19 cellular contexts compared by ENCODE assay signal in the genomic region with DNA sequence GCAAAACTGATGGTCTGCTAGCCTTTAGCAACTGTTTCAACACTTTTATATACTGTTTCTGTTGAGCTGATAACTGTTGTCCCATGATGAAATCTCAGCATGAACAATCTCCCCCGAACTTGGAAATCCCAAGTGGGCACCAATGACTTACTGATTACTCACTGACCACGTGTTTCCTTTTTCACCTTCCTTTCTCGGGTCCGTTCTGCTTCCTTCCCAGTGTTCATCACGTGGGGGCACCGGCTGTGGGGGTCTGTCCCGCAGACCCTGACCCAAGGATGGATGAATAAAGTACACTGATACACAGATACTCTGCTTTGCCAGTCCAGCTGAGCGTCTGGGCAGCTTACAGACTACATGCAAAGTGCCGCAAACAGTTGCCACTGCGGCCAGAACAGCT. TPM values are rescaled to one million over a fixed set of nuclear protein-coding genes. Genes with fewer than 3 reads are reported as not detected.
A peak's percentile ranks its signal among the peaks of the same experiment; 100 is the strongest.
DNase-seq lines count a peak whose midpoint lies in the region; ATAC-seq lines count a peak whose summit lies in the region.
"Had no signal": no experiment of that assay in that cellular context is flagged by ENCODE, and none has a peak within 500 bp of the region (broad histone marks: within the 10 kb centered on the region; RNA-seq: fewer than 3 reads in every experiment).

No MANE protein-coding gene starts in this region.

- H3K9me3 Mint-ChIP-seq in activated T-helper 17 cell treated with anti-CD3 and anti-CD28 coated beads, Interleukin-2, amount 50 U/mL, for 72 hours: no peaks in the 10 kb centered on the region

- H3K36me3 Mint-ChIP-seq in activated T-helper 17 cell treated with anti-CD3 and anti-CD28 coated beads, Interleukin-2, amount 50 U/mL, for 72 hours (ENCODE audit: low read depth): no peaks in the 10 kb centered on the region
- H3K36me3 Mint-ChIP-seq: neural progenitor cell had no signal

- H3K27ac ChIP-seq in iPS-20b (ENCODE audit: low read length): no peak overlapping the region
- H3K27ac ChIP-seq: coronary artery, neural progenitor cell had no signal

- H3K27me3 ChIP-seq in iPS-20b (ENCODE audit: insufficient read depth, low read length): peaks cover 55% of the 10 kb centered on the region

- peaks cover 21% of the 10 kb centered on the region for H3K4me1 Mint-ChIP-seq in activated T-helper 17 cell treated with anti-CD3 and anti-CD28 coated beads, Interleukin-2, amount 50 U/mL, for 72 hours

- peak; percentile 44 for ATAC-seq in activated T-helper 17 cell treated with anti-CD3 and anti-CD28 coated beads, Interleukin-2, amount 50 U/mL, for 72 hours (replicated peaks)
- ATAC-seq in HG03159 (IDR thresholded peaks at IDR 0.05; ENCODE audit: unreplicated experiment): no peak

- peaks cover 15% of the 10 kb centered on the region for H3K9me3 ChIP-seq in iPS-20b (ENCODE audit: insufficient read depth, low read depth, low read length)

- H3K27ac Mint-ChIP-seq in activated T-helper 17 cell treated with anti-CD3 and anti-CD28 coated beads, Interleukin-2, amount 50 U/mL, for 72 hours: no peak overlapping the region
- H3K27ac Mint-ChIP-seq: activated T-helper 2 cell treated with anti-CD3 and anti-CD28 coated beads, Interferon-gamma antibody, Interleukin-2, Interleukin-4, amounts not matched to agents 10 μg/mL and 5 μg/mL and 100 μg/mL, durations not matched to agents 14 hours and 24 hours and 36 hours; H9; neural progenitor cell had no signal

- H3K27me3 Mint-ChIP-seq in activated T-helper 17 cell treated with anti-CD3 and anti-CD28 coated beads, Interleukin-2, amount 50 U/mL, for 72 hours: no peaks in the 10 kb centered on the region

- peak; percentile 22 for DNase-seq in stimulated activated CD4-positive, alpha-beta T cell treated with anti-CD3 and anti-CD28 coated beads, Interleukin-4, amount 100 ng/mL, for 24 hours
- no peak for DNase-seq in stimulated activated CD4-positive, alpha-beta T cell treated with anti-CD3 and anti-CD28 coated beads, Interleukin-15, amount 100 ng/mL, for 24 hours
- no peak for DNase-seq in DMS153 treated with DMSO at 0.1 percent for 48 hours (lab: John Stamatoyannopoulos, UW; ENCODE audit: unreplicated experiment)
- DNase-seq in GM19238 (ENCODE audit: insufficient read length, low spot score): no peak
- no peak for DNase-seq in foreskin melanocyte
- DNase-seq: activated CD4-positive, alpha-beta T cell treated with anti-CD3 and anti-CD28 coated beads, Interleukin-2, amount 50 U/mL, for 48 hours; anterior cingulate cortex; H9; head of caudate nucleus; MM.1S; NCI-H2081; NCI-H69; retina had no signal

- H3K4me3 Mint-ChIP-seq in activated T-helper 17 cell treated with anti-CD3 and anti-CD28 coated beads, Interleukin-2, amount 50 U/mL, for 72 hours: peak overlapping the region; percentile 34

- H3K9ac ChIP-seq in iPS-20b (ENCODE audit: low read depth, low read length): no peak overlapping the region
- H3K9ac ChIP-seq: neural progenitor cell had no signal

- H3K4me1 ChIP-seq in iPS-20b (ENCODE audit: insufficient read depth, low read length): peaks cover 4% of the 10 kb centered on the region; the same call in 1 of the 2 replicates

- H3K4me3 ChIP-seq in iPS-20b (ENCODE audit: low read length): peak overlapping the region; percentile 22; the same call in 1 of the 2 replicates
- H3K4me3 ChIP-seq: coronary artery, neural progenitor cell had no signal

- no peaks in the 10 kb centered on the region for H3K36me3 ChIP-seq in iPS-20b (ENCODE audit: insufficient read depth, low read depth, low read length)
- H3K36me3 ChIP-seq: neural progenitor cell had no signal

RNA-seq across cellular contexts. Expression of gene RASGEF1A, which starts 39.0 kb away (rescaled TPM):
- 1 to 10 TPM; 2.1 to 2.5 TPM for total RNA-seq in activated T-helper 17 cell treated with anti-CD3 and anti-CD28 coated beads, Interleukin-2, amount 50 U/mL, for 72 hours
